ENCODE assay signal across 4 cellular contexts in genomic region chrX:73022093-73022445, GRCh38. TPM values are rescaled to one million over a fixed set of nuclear protein-coding genes. Genes with fewer than 3 reads are reported as not detected.
"Had no signal": no experiment of that assay in that cellular context is flagged by ENCODE, and none has a peak within 500 bp of the region (broad histone marks: within the 10 kb centered on the region; RNA-seq: fewer than 3 reads in every experiment).

No MANE protein-coding gene starts in this region.

RNA-seq across cellular contexts. Expression of gene PABPC1L2B, which starts 19.3 kb away (rescaled TPM):
- total RNA-seq: LHCN-M2, M059J, MCF 10A, NCI-H460 had no signal

RNA-seq across cellular contexts. Expression of gene PABPC1L2A, which starts 57.2 kb away (rescaled TPM):
- total RNA-seq: LHCN-M2, M059J, MCF 10A, NCI-H460 had no signal
